Comparison of ENCODE assay signal across 11 cellular contexts in the genomic region with DNA sequence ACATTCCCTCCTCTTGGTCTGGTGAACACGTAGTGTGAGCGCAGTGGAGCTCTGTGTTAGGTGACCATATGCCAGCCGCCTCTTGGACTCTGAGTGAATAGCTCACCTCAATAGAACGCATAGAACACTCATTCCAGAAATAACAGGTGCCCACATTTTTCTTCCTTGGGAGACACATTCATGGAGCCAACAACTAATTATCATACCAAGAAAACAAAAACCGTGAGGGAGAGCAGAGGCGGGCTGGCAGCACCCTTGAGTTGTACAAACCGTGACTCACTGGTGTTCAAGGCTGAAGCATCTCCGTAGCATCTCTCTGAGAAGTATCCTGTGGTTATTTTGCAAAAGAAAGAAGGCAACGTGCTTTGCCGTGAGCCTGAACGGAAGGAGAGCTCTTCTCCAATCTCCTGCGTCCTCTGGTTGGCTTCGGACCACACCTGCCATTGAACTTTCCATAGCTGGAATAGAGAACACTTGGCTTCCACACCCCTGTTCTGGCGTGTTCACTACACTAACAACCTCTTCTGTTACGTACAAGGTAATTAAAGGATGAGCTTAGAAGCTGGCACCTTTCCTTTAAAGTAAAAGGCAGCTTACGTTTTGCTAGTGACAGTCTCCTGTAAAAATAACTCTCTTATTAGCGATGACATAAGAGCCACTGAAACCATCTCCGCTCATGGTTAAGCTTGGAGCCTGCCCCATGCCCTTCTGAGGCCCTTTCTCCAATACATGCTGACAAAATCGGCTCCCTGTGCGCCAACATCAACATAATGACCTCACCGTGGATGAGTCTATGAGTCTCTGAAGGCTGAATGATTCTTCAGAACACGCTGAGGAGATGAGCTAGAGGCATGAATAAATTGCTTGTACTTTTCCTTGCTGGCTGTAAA. TPM values are rescaled to one million over a fixed set of nuclear protein-coding genes. Genes with fewer than 3 reads are reported as not detected.
DNase-seq lines count a peak whose midpoint lies in the region; ATAC-seq and TF ChIP-seq lines count a peak whose summit lies in the region.
"Had no signal": no experiment of that assay in that cellular context is flagged by ENCODE, and none has a peak within 500 bp of the region (broad histone marks: within the 10 kb centered on the region; RNA-seq: fewer than 3 reads in every experiment).

No MANE protein-coding gene starts in this region.

- peak; percentile 23 to 92 for ATAC-seq in upper lobe of left lung (ENCODE audit: low FRiP score in 2 of 2)
- ATAC-seq in stimulated activated effector memory CD8-positive, alpha-beta T cell treated with anti-CD3 and anti-CD28 coated beads, Interleukin-12 subunit alpha, Interleukin-12 subunit beta, amount 100 ng/mL, for 72 hours: no peak

- H3K9me3 Mint-ChIP-seq in stimulated activated effector memory CD8-positive, alpha-beta T cell treated with anti-CD3 and anti-CD28 coated beads, Interleukin-12 subunit alpha, Interleukin-12 subunit beta, amount 100 ng/mL, for 72 hours: no peaks in the 10 kb centered on the region

- H3K4me1 ChIP-seq in upper lobe of left lung: peaks cover 8 to 15% (median 12%) of the 10 kb centered on the region in 4 donors

- no peak overlapping the region for H3K4me3 Mint-ChIP-seq in stimulated activated effector memory CD8-positive, alpha-beta T cell treated with anti-CD3 and anti-CD28 coated beads, Interleukin-12 subunit alpha, Interleukin-12 subunit beta, amount 100 ng/mL, for 72 hours

- TF ChIP-seq POLR2A in upper lobe of left lung (IDR thresholded peaks at IDR 0.05): no peak

- H3K27ac Mint-ChIP-seq in stimulated activated effector memory CD8-positive, alpha-beta T cell treated with anti-CD3 and anti-CD28 coated beads, Interleukin-12 subunit alpha, Interleukin-12 subunit beta, amount 100 ng/mL, for 72 hours: no peak overlapping the region

- 89 to 94% methylated on average over 22 of the region's 22 CpGs for WGBS in upper lobe of left lung, 2 donors

- TF ChIP-seq EP300 in upper lobe of left lung (IDR thresholded peaks at IDR 0.05): no peak

- H3K4me3 ChIP-seq in cardiac fibroblast (replicated peaks in 1 of 2; ENCODE audit: low read depth in 2 of 2, low read length in 2 of 2): peak overlapping the region in 1 of 2 donors; percentile 37
- H3K4me3 ChIP-seq in upper lobe of left lung: no peak overlapping the region
- H3K4me3 ChIP-seq: thoracic aorta had no signal

- no peaks in the 10 kb centered on the region for H3K9me3 ChIP-seq in upper lobe of left lung
- H3K9me3 ChIP-seq: thoracic aorta had no signal

- H3K27me3 ChIP-seq in upper lobe of left lung: no peaks in the 10 kb centered on the region

- peaks cover 19% of the 10 kb centered on the region for H3K4me1 Mint-ChIP-seq in stimulated activated effector memory CD8-positive, alpha-beta T cell treated with anti-CD3 and anti-CD28 coated beads, Interleukin-12 subunit alpha, Interleukin-12 subunit beta, amount 100 ng/mL, for 72 hours

- H3K27ac ChIP-seq in upper lobe of left lung: peak overlapping the region in 1 of 4 donors; percentile 55
- H3K27ac ChIP-seq: thoracic aorta had no signal

- H3K36me3 ChIP-seq in upper lobe of left lung: no peaks in the 10 kb centered on the region
- H3K36me3 ChIP-seq: thoracic aorta had no signal

- H3K36me3 Mint-ChIP-seq in stimulated activated effector memory CD8-positive, alpha-beta T cell treated with anti-CD3 and anti-CD28 coated beads, Interleukin-12 subunit alpha, Interleukin-12 subunit beta, amount 100 ng/mL, for 72 hours: no peaks in the 10 kb centered on the region

- TF ChIP-seq CTCF in cardiac fibroblast (IDR thresholded peaks at IDR 0.05; ENCODE audit: low read depth, low read length) (no peak), upper lobe of left lung (IDR thresholded peaks at IDR 0.05) (no peak)

- peak; percentile 40 for DNase-seq in NCI-H345 (lab: John Stamatoyannopoulos, UW)
- DNase-seq in NCI-H345 treated with DMSO at 0.1 percent for 48 hours (lab: John Stamatoyannopoulos, UW; ENCODE audit: unreplicated experiment): no peak
- DNase-seq in cardiac fibroblast (ENCODE audit: low read depth in 2 of 2): peak; percentile 82 to 99
- DNase-seq in iris pigment epithelial cell (ENCODE audit: low read depth): peak; percentile 99
- no peak for DNase-seq in upper lobe of left lung
- no peak for DNase-seq in OCI-M1 (lab: John Stamatoyannopoulos, UW)
- no peak for DNase-seq in stimulated activated effector memory CD8-positive, alpha-beta T cell treated with anti-CD3 and anti-CD28 coated beads, Interleukin-12 subunit alpha, Interleukin-12 subunit beta, amount 100 ng/mL, for 72 hours (ENCODE audit: low spot score in 2 of 2)
- DNase-seq in activated CD8-positive, alpha-beta memory T cell treated with anti-CD3 and anti-CD28 coated beads, Interleukin-2, amount 50 U/mL, for 4 hours: no peak
- DNase-seq: 8988T, NCI-H510A treated with DMSO at 0.1 percent for 48 hours had no signal

RNA-seq across cellular contexts. Expression of a gene that starts 30.2 kb away (rescaled TPM):
- total RNA-seq in upper lobe of left lung: 100 to 1,000 TPM; 118 to 426 (median 199) TPM

Comparison
In these comparisons a context has a peak if more than half of its experiments do, and no peak if none do; other contexts are left out.
1. DNase-seq: peak in NCI-H345 (single experiment), cardiac fibroblast (2 of 2) and iris pigment epithelial cell (single experiment); none in NCI-H345 treated with DMSO at 0.1 percent for 48 hours (single experiment), upper lobe of left lung (0 of 2), OCI-M1 (single experiment), stimulated activated effector memory CD8-positive, alpha-beta T cell treated with anti-CD3 and anti-CD28 coated beads, Interleukin-12 subunit alpha, Interleukin-12 subunit beta, amount 100 ng/mL, for 72 hours (0 of 2) and activated CD8-positive, alpha-beta memory T cell treated with anti-CD3 and anti-CD28 coated beads, Interleukin-2, amount 50 U/mL, for 4 hours (single experiment).